In the genomic region with DNA sequence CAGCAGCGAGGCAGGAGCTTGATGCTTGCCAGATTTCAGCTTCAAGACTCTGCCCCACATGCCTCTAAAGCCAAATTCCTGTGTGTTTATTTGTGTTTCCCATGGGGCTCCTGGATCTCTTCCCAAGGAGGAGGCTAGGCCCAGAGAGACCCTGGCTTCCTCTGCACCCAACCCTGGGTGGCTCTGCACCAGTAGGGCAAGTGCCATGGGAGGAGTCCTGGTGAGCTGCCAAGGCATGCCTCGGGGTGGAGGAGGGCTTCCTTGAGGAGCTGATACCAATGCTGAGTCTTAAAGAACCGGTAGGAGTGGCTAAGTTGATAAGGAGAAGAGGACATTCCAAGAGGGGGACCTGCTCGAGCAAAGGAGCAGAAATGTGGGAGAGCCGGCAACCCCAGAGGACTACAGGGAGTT, we compare ENCODE assay signal across 2 cellular contexts.
TF ChIP-seq lines count a peak whose summit lies in the region.

No MANE protein-coding gene starts in this region.

TF ChIP-seq in IMR-90, 13 proteins besides CTCF, POLR2A, EP300 and RAD21:
- TF ChIP-seq MAFK (IDR thresholded peaks at IDR 0.05; ENCODE audit: low read depth, low read length): no peak
- TF ChIP-seq RFX5 (IDR thresholded peaks at IDR 0.05; ENCODE audit: low read depth, low read length): no peak
- no peak for TF ChIP-seq MAZ (IDR thresholded peaks at IDR 0.05; ENCODE audit: borderline replicate concordance, low read depth, low read length)
- no peak for TF ChIP-seq NFE2L2 (IDR thresholded peaks at IDR 0.05; ENCODE audit: low read depth, low read length)
- TF ChIP-seq, protein P1, sequence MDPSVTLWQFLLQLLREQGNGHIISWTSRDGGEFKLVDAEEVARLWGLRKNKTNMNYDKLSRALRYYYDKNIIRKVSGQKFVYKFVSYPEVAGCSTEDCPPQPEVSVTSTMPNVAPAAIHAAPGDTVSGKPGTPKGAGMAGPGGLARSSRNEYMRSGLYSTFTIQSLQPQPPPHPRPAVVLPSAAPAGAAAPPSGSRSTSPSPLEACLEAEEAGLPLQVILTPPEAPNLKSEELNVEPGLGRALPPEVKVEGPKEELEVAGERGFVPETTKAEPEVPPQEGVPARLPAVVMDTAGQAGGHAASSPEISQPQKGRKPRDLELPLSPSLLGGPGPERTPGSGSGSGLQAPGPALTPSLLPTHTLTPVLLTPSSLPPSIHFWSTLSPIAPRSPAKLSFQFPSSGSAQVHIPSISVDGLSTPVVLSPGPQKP (IDR thresholded peaks at IDR 0.05; ENCODE audit: borderline replicate concordance, low read depth, low read length): no peak
- no peak for TF ChIP-seq FOS (IDR thresholded peaks at IDR 0.05; ENCODE audit: low read depth, low read length)
- no peak for TF ChIP-seq CHD1 (IDR thresholded peaks at IDR 0.05; ENCODE audit: low read depth, low read length)
- no peak for TF ChIP-seq BHLHE40 (IDR thresholded peaks at IDR 0.05; ENCODE audit: low read depth, low read length)
- no peak for TF ChIP-seq MXI1 (IDR thresholded peaks at IDR 0.05; ENCODE audit: borderline replicate concordance, low read depth, low read length)
- no peak for TF ChIP-seq SMC3 (IDR thresholded peaks at IDR 0.05; ENCODE audit: low read depth, low read length)
- TF ChIP-seq CEBPB (IDR thresholded peaks at IDR 0.05; ENCODE audit: low read depth, low read length): no peak
- no peak for TF ChIP-seq RCOR1 (IDR thresholded peaks at IDR 0.05; ENCODE audit: insufficient replicate concordance, low read length)
- TF ChIP-seq, protein P2, sequence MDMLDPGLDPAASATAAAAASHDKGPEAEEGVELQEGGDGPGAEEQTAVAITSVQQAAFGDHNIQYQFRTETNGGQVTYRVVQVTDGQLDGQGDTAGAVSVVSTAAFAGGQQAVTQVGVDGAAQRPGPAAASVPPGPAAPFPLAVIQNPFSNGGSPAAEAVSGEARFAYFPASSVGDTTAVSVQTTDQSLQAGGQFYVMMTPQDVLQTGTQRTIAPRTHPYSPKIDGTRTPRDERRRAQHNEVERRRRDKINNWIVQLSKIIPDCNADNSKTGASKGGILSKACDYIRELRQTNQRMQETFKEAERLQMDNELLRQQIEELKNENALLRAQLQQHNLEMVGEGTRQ (IDR thresholded peaks at IDR 0.05; ENCODE audit: low read depth, low read length): no peak

TF ChIP-seq in K562, 482 proteins besides CTCF, POLR2A, EP300 and RAD21:
- TF ChIP-seq NFIC (IDR thresholded peaks at IDR 0.05): peak; percentile 69
- peak; percentile 14; the same call in 1 of the 2 replicates for TF ChIP-seq L3MBTL2 (IDR thresholded peaks at IDR 0.05)
- peak; percentile 58 for TF ChIP-seq TCF3 (CRISPR knock-in tag; IDR thresholded peaks at IDR 0.05)
- TF ChIP-seq, protein P3, sequence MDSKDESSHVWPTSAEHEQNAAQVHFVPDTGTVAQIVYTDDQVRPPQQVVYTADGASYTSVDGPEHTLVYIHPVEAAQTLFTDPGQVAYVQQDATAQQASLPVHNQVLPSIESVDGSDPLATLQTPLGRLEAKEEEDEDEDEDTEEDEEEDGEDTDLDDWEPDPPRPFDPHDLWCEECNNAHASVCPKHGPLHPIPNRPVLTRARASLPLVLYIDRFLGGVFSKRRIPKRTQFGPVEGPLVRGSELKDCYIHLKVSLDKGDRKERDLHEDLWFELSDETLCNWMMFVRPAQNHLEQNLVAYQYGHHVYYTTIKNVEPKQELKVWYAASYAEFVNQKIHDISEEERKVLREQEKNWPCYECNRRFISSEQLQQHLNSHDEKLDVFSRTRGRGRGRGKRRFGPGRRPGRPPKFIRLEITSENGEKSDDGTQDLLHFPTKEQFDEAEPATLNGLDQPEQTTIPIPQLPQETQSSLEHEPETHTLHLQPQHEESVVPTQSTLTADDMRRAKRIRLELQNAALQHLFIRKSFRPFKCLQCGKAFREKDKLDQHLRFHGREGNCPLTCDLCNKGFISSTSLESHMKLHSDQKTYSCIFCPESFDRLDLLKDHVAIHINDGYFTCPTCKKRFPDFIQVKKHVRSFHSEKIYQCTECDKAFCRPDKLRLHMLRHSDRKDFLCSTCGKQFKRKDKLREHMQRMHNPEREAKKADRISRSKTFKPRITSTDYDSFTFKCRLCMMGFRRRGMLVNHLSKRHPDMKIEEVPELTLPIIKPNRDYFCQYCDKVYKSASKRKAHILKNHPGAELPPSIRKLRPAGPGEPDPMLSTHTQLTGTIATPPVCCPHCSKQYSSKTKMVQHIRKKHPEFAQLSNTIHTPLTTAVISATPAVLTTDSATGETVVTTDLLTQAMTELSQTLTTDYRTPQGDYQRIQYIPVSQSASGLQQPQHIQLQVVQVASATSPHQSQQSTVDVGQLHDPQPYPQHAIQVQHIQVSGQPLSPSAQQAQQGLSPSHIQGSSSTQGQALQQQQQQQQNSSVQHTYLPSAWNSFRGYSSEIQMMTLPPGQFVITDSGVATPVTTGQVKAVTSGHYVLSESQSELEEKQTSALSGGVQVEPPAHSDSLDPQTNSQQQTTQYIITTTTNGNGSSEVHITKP (IDR thresholded peaks at IDR 0.05; ENCODE audit: partially characterized antibody): peak; percentile 74
- TF ChIP-seq, protein P4, sequence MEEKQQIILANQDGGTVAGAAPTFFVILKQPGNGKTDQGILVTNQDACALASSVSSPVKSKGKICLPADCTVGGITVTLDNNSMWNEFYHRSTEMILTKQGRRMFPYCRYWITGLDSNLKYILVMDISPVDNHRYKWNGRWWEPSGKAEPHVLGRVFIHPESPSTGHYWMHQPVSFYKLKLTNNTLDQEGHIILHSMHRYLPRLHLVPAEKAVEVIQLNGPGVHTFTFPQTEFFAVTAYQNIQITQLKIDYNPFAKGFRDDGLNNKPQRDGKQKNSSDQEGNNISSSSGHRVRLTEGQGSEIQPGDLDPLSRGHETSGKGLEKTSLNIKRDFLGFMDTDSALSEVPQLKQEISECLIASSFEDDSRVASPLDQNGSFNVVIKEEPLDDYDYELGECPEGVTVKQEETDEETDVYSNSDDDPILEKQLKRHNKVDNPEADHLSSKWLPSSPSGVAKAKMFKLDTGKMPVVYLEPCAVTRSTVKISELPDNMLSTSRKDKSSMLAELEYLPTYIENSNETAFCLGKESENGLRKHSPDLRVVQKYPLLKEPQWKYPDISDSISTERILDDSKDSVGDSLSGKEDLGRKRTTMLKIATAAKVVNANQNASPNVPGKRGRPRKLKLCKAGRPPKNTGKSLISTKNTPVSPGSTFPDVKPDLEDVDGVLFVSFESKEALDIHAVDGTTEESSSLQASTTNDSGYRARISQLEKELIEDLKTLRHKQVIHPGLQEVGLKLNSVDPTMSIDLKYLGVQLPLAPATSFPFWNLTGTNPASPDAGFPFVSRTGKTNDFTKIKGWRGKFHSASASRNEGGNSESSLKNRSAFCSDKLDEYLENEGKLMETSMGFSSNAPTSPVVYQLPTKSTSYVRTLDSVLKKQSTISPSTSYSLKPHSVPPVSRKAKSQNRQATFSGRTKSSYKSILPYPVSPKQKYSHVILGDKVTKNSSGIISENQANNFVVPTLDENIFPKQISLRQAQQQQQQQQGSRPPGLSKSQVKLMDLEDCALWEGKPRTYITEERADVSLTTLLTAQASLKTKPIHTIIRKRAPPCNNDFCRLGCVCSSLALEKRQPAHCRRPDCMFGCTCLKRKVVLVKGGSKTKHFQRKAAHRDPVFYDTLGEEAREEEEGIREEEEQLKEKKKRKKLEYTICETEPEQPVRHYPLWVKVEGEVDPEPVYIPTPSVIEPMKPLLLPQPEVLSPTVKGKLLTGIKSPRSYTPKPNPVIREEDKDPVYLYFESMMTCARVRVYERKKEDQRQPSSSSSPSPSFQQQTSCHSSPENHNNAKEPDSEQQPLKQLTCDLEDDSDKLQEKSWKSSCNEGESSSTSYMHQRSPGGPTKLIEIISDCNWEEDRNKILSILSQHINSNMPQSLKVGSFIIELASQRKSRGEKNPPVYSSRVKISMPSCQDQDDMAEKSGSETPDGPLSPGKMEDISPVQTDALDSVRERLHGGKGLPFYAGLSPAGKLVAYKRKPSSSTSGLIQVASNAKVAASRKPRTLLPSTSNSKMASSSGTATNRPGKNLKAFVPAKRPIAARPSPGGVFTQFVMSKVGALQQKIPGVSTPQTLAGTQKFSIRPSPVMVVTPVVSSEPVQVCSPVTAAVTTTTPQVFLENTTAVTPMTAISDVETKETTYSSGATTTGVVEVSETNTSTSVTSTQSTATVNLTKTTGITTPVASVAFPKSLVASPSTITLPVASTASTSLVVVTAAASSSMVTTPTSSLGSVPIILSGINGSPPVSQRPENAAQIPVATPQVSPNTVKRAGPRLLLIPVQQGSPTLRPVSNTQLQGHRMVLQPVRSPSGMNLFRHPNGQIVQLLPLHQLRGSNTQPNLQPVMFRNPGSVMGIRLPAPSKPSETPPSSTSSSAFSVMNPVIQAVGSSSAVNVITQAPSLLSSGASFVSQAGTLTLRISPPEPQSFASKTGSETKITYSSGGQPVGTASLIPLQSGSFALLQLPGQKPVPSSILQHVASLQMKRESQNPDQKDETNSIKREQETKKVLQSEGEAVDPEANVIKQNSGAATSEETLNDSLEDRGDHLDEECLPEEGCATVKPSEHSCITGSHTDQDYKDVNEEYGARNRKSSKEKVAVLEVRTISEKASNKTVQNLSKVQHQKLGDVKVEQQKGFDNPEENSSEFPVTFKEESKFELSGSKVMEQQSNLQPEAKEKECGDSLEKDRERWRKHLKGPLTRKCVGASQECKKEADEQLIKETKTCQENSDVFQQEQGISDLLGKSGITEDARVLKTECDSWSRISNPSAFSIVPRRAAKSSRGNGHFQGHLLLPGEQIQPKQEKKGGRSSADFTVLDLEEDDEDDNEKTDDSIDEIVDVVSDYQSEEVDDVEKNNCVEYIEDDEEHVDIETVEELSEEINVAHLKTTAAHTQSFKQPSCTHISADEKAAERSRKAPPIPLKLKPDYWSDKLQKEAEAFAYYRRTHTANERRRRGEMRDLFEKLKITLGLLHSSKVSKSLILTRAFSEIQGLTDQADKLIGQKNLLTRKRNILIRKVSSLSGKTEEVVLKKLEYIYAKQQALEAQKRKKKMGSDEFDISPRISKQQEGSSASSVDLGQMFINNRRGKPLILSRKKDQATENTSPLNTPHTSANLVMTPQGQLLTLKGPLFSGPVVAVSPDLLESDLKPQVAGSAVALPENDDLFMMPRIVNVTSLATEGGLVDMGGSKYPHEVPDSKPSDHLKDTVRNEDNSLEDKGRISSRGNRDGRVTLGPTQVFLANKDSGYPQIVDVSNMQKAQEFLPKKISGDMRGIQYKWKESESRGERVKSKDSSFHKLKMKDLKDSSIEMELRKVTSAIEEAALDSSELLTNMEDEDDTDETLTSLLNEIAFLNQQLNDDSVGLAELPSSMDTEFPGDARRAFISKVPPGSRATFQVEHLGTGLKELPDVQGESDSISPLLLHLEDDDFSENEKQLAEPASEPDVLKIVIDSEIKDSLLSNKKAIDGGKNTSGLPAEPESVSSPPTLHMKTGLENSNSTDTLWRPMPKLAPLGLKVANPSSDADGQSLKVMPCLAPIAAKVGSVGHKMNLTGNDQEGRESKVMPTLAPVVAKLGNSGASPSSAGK (IDR thresholded peaks at IDR 0.05): peak; percentile 30
- no peak for TF ChIP-seq PPARD (CRISPR knock-in tag; IDR thresholded peaks at IDR 0.05)
- TF ChIP-seq CBFA2T3 (IDR thresholded peaks at IDR 0.05): peak; percentile 63
- TF ChIP-seq TSHZ1 (CRISPR knock-in tag; IDR thresholded peaks at IDR 0.05): no peak
- TF ChIP-seq TEAD1 (CRISPR knock-in tag; IDR thresholded peaks at IDR 0.05): 0 out of 4 replicates have a peak, but pooled peaks of 1 of the 2 experiments have one; percentile 36
- no peak for TF ChIP-seq BMI1 (IDR thresholded peaks at IDR 0.05; ENCODE audit: low read length)
- no peak for TF ChIP-seq ZNF174 (CRISPR knock-in tag; IDR thresholded peaks at IDR 0.05)
- no peak for TF ChIP-seq RBM17 (IDR thresholded peaks at IDR 0.05; ENCODE audit: borderline replicate concordance, low read depth, low read length)
- peak; percentile 67 for TF ChIP-seq ARID1B (IDR thresholded peaks at IDR 0.05)
- 0 out of 2 replicates have a peak, but pooled peaks have one; percentile 9 for TF ChIP-seq CBFA2T2 (conservative IDR thresholded peaks at IDR 0.05)
TF ChIP-seq in K562: peak in this region for 9.
